In the genomic region with DNA sequence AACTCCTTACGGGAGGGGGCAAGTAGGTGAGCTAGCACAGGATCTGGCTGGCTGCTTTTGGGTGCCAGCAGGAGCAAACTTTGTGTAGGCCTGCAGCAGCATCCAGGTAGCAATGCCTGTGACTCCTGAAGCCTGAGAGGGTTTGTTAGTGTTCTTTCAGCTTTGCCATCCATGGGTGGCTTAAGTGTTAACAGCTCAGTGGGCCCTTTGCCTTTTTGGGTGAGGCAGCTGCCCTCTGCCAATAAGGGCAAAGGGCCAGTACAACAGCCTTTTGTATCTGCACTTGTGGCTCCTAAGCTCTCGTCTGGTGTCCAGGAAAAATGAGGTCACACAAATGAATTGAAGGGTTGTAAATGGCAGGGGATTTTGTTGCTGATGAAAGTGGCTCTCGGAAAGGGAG, we compare ENCODE assay signal across 20 cellular contexts.
"Had no signal": no experiment of that assay in that cellular context is flagged by ENCODE, and none has a peak within 500 bp of the region (broad histone marks: within the 10 kb centered on the region; RNA-seq: fewer than 3 reads in every experiment).

No MANE protein-coding gene starts in this region.

- H3K27ac ChIP-seq: gastrocnemius medialis, right lobe of liver, suprapubic skin, tibial artery, upper lobe of left lung, uterus had no signal

- H3K4me3 Mint-ChIP-seq: immature natural killer cell; natural killer cell treated with Interleukin-12 subunit alpha and Interleukin-12 subunit beta and Interleukin-15 and Interleukin-18, amount 100 ng/mL, for 72 hours; stimulated activated effector memory CD8-positive, alpha-beta T cell treated with anti-CD3 and anti-CD28 coated beads, Interleukin-12 subunit alpha, Interleukin-12 subunit beta, amount 100 ng/mL, for 72 hours had no signal

- FAIRE-seq: endometrium, kidney had no signal

- ATAC-seq: esophagus mucosa; gastrocnemius medialis; left cardiac atrium; natural killer cell treated with Interleukin-12 subunit alpha and Interleukin-12 subunit beta and Interleukin-15 and Interleukin-18, amount 100 ng/mL, for 72 hours; right lobe of liver; stimulated activated effector memory CD8-positive, alpha-beta T cell treated with anti-CD3 and anti-CD28 coated beads, Interleukin-12 subunit alpha, Interleukin-12 subunit beta, amount 100 ng/mL, for 72 hours; stimulated activated naive CD8-positive, alpha-beta T cell treated with anti-CD3 and anti-CD28 coated beads, Interleukin-15, Interleukin-2, amounts not matched to agents 100 U/mL and 50 U/mL, for 24 hours had no signal

- H3K36me3 ChIP-seq: gastrocnemius medialis, right lobe of liver, suprapubic skin, tibial artery, upper lobe of left lung, uterus had no signal

- H3K9me3 ChIP-seq: gastrocnemius medialis, right lobe of liver, tibial artery, upper lobe of left lung, uterus had no signal

- H3K4me1 Mint-ChIP-seq: immature natural killer cell; stimulated activated effector memory CD8-positive, alpha-beta T cell treated with anti-CD3 and anti-CD28 coated beads, Interleukin-12 subunit alpha, Interleukin-12 subunit beta, amount 100 ng/mL, for 72 hours had no signal

- DNase-seq: central memory CD4-positive, alpha-beta T cell; effector memory CD4-positive, alpha-beta T cell; gastrocnemius medialis; glutamatergic neuron; immature natural killer cell; kidney; left cardiac atrium; right lobe of liver; stimulated activated CD4-positive, alpha-beta T cell treated with anti-CD3 and anti-CD28 coated beads, Interleukin-4, amount 100 ng/mL, for 1 hour; stimulated activated CD8-positive, alpha-beta memory T cell treated with anti-CD3 and anti-CD28 coated beads, Interleukin-4, amount 100 ng/mL, for 48 hours; stimulated activated naive CD8-positive, alpha-beta T cell treated with anti-CD3 and anti-CD28 coated beads, Interleukin-15, Interleukin-2, amounts not matched to agents 100 U/mL and 50 U/mL, for 24 hours; tibial artery; upper lobe of left lung; uterus had no signal

- H3K27me3 Mint-ChIP-seq: natural killer cell treated with Interleukin-12 subunit alpha and Interleukin-12 subunit beta and Interleukin-15 and Interleukin-18, amount 100 ng/mL, for 72 hours; progenitor cell of endocrine pancreas had no signal

- H3K4me1 ChIP-seq: gastrocnemius medialis, right lobe of liver, suprapubic skin, tibial artery, upper lobe of left lung, uterus had no signal

- H3K27me3 ChIP-seq: gastrocnemius medialis, right lobe of liver, suprapubic skin, tibial artery, upper lobe of left lung, uterus had no signal

- H3K4me3 ChIP-seq: gastrocnemius medialis, right lobe of liver, suprapubic skin, tibial artery, upper lobe of left lung, uterus had no signal

- H3K27ac Mint-ChIP-seq: immature natural killer cell; natural killer cell treated with Interleukin-12 subunit alpha and Interleukin-12 subunit beta and Interleukin-15 and Interleukin-18, amount 100 ng/mL, for 72 hours; progenitor cell of endocrine pancreas; stimulated activated effector memory CD8-positive, alpha-beta T cell treated with anti-CD3 and anti-CD28 coated beads, Interleukin-12 subunit alpha, Interleukin-12 subunit beta, amount 100 ng/mL, for 72 hours had no signal

- H3K36me3 Mint-ChIP-seq: immature natural killer cell; natural killer cell treated with Interleukin-12 subunit alpha and Interleukin-12 subunit beta and Interleukin-15 and Interleukin-18, amount 100 ng/mL, for 72 hours; stimulated activated effector memory CD8-positive, alpha-beta T cell treated with anti-CD3 and anti-CD28 coated beads, Interleukin-12 subunit alpha, Interleukin-12 subunit beta, amount 100 ng/mL, for 72 hours had no signal
